In the genomic region with DNA sequence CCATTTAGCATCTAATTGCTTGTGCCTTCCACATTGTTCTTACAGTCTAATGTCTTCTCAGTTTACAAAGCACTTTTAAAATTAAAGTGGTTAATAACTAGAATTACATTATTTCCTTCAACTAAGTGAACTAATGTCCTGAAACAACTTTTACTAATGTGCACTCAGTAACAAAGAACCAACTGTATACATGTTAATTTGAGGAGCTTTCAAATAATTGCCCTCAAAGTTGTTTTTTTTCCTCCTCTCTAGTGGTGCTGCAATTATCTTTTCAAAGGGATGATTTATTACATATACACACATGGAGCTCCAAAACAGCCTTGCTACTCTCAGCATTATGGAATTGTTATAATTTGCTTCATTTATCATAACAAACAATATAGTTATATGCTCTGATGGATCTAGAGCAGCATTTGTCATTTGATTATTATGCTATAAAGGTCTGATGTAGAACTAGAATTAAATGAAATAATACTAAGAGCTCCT, we compare ENCODE assay signal across 23 cellular contexts.
DNase-seq lines count a peak whose midpoint lies in the region; ATAC-seq, FAIRE-seq and TF ChIP-seq lines count a peak whose summit lies in the region.
"Had no signal": no experiment of that assay in that cellular context is flagged by ENCODE, and none has a peak within 500 bp of the region (broad histone marks: within the 10 kb centered on the region; RNA-seq: fewer than 3 reads in every experiment).

No MANE protein-coding gene starts in this region.

- H2AK5ac ChIP-seq in IMR-90 (ENCODE audit: low read depth, low read length), result no peak overlapping the region

- H3K4me1 ChIP-seq in A549 (peaks cover 27% of the 10 kb centered on the region), IMR-90 (ENCODE audit: control insufficient read depth, insufficient read depth, low read length) (peaks cover 5% of the 10 kb centered on the region; the same call in 1 of the 2 replicates), upper lobe of right lung (no peaks in the 10 kb centered on the region), psoas muscle (no peaks in the 10 kb centered on the region)

- no peaks in the 10 kb centered on the region for H4K20me1 ChIP-seq in IMR-90 (ENCODE audit: insufficient read depth, low read length)

- DNase-seq in A549 (ENCODE audit: low read depth in 1 of 2, low spot score in 1 of 2) (no peak), IMR-90 (no peak), NCI-H2107 treated with DMSO at 0.1 percent for 48 hours (lab: John Stamatoyannopoulos, UW; ENCODE audit: unreplicated experiment) (peak; percentile 72), cortex of kidney (lab: John Stamatoyannopoulos, UW) (no peak), upper lobe of right lung (no peak), psoas muscle (no peak)
- no peak for DNase-seq in activated T-cell treated with anti-CD3 and anti-CD28 coated beads, Interleukin-2, amount 50 U/mL, for 4 hours
- DNase-seq: activated naive CD4-positive, alpha-beta T cell treated with anti-CD3 and anti-CD28 coated beads, Interleukin-2, amount 10 ng/mL, durations not matched to agents 7 days and 5 days; activated T-cell treated with anti-CD3 and anti-CD28 coated beads, Interleukin-2, amount 50 U/mL, for 72 hours; amygdala; C1 segment of cervical spinal cord; central memory CD4-positive, alpha-beta T cell; immature natural killer cell; NCI-H526 treated with DMSO at 0.1 percent for 48 hours; posterior cingulate gyrus; SHP77 treated with DMSO at 0.1 percent for 48 hours; sigmoid colon; stimulated activated CD8-positive, alpha-beta memory T cell treated with anti-CD3 and anti-CD28 coated beads, Interleukin-4, amount 100 ng/mL, for 48 hours had no signal

- H3K27ac ChIP-seq in A549 (peak overlapping the region; percentile 68 to 70), IMR-90 (ENCODE audit: insufficient read depth, low read length) (no peak overlapping the region; the same call in 1 of the 2 replicates), upper lobe of right lung (no peak overlapping the region), psoas muscle (no peak overlapping the region)
- H3K27ac ChIP-seq: hepatocyte, sigmoid colon had no signal

- H3K18ac ChIP-seq in IMR-90 (ENCODE audit: low read depth, low read length), result peak overlapping the region; percentile 55

- H3K9me3 Mint-ChIP-seq in activated T-cell treated with anti-CD3 and anti-CD28 coated beads, Interleukin-2, amount 50 U/mL, for 4 hours, result no peaks in the 10 kb centered on the region
- H3K9me3 Mint-ChIP-seq: activated naive CD4-positive, alpha-beta T cell treated with anti-CD3 and anti-CD28 coated beads, Interleukin-2, amount 10 ng/mL, durations not matched to agents 7 days and 5 days had no signal

- in situ Hi-C loops in IMR-90 (cut with MboI; ENCODE audit: low sequenced_read_pairs), result no loop called here

- peaks cover 21 to 51% of the 10 kb centered on the region in 2 experiments for H3K79me1 ChIP-seq in IMR-90 (ENCODE audit: low read depth in 1 of 2, low read length in 2 of 2)

- H2AFZ ChIP-seq in IMR-90 (replicated peaks; ENCODE audit: low read length, poor library complexity), result no peak overlapping the region
- H2AFZ ChIP-seq: hepatocyte had no signal

- no peaks in the 10 kb centered on the region for H3K36me3 Mint-ChIP-seq in activated T-cell treated with anti-CD3 and anti-CD28 coated beads, Interleukin-2, amount 50 U/mL, for 4 hours (ENCODE audit: insufficient read depth)
- H3K36me3 Mint-ChIP-seq: activated naive CD4-positive, alpha-beta T cell treated with anti-CD3 and anti-CD28 coated beads, Interleukin-2, amount 10 ng/mL, durations not matched to agents 7 days and 5 days; immature natural killer cell had no signal

- no peak overlapping the region for H3K14ac ChIP-seq in IMR-90 (replicated peaks; ENCODE audit: low read depth, low read length)

- H4K91ac ChIP-seq in IMR-90 (ENCODE audit: insufficient read depth, low read depth, low read length), result no peak overlapping the region

- H3K27me3 ChIP-seq in IMR-90 (ENCODE audit: control insufficient read depth, insufficient read depth, low read length) (no peaks in the 10 kb centered on the region), upper lobe of right lung (no peaks in the 10 kb centered on the region), psoas muscle (ENCODE audit: insufficient read depth in 3 of 3, low read length in 2 of 3) (no peaks in the 10 kb centered on the region)
- H3K27me3 ChIP-seq: hepatocyte, sigmoid colon had no signal

- H2AK9ac ChIP-seq in IMR-90 (replicated peaks; ENCODE audit: low read depth, low read length, poor library complexity), result no peak overlapping the region

- peak overlapping the region; percentile 35; the same call in 1 of the 2 replicates for H3K9ac ChIP-seq in IMR-90 (ENCODE audit: low read depth, low read length)

- H2BK20ac ChIP-seq in IMR-90 (ENCODE audit: low read depth, low read length), result no peak overlapping the region

- H3K9me1 ChIP-seq in IMR-90 (ENCODE audit: insufficient read depth, low read length), result no peaks in the 10 kb centered on the region

- H3K23ac ChIP-seq in IMR-90 (ENCODE audit: low read depth, low read length), result no peak overlapping the region

- no peak for TF ChIP-seq EP300 in A549 (IDR thresholded peaks at IDR 0.05)

- intact Hi-C loops in IMR-90 (cut with micrococcal nuclease), result no loop called here
- intact Hi-C loops in upper lobe of right lung (cut with DNase I), result no loop called here
- intact Hi-C loops in psoas muscle (cut with DNase I), result no loop called here

- no peak overlapping the region for H3K4me3 Mint-ChIP-seq in activated T-cell treated with anti-CD3 and anti-CD28 coated beads, Interleukin-2, amount 50 U/mL, for 4 hours
- H3K4me3 Mint-ChIP-seq: activated naive CD4-positive, alpha-beta T cell treated with anti-CD3 and anti-CD28 coated beads, Interleukin-2, amount 10 ng/mL, durations not matched to agents 7 days and 5 days; activated T-cell treated with anti-CD3 and anti-CD28 coated beads, Interleukin-2, amount 50 U/mL, for 72 hours; immature natural killer cell had no signal

- CTCF ChIA-PET in A549 (lab: Yijun Ruan, JAX) (interaction anchor here (0.5 to 1.2 kb wide), 7 partner anchors 8 to 525 kb away, joined by 3 to 5 read pairs (median 3); no protein-coding TSS in a partner anchor), IMR-90 (lab: Yijun Ruan, JAX) (interaction anchor here (0.9 kb wide), 1 partner anchor 13 kb away, joined by 4 read pairs; no protein-coding TSS in a partner anchor)

- no peak; a peak in 1 of 6 replicates for ATAC-seq in A549
- no peak; the same call in 1 of the 2 replicates for ATAC-seq in IMR-90 (ENCODE audit: low read depth)
- no peak for ATAC-seq in activated T-cell treated with anti-CD3 and anti-CD28 coated beads, Interleukin-2, amount 50 U/mL, for 4 hours
- no peak for ATAC-seq in upper lobe of right lung
- no peak for ATAC-seq in psoas muscle
- ATAC-seq: activated T-cell treated with anti-CD3 and anti-CD28 coated beads, Interleukin-2, amount 50 U/mL, for 72 hours; left lobe of liver had no signal

- TF ChIP-seq CTCF in A549 (IDR thresholded peaks at IDR 0.05) (no peak), IMR-90 (conservative IDR thresholded peaks at IDR 0.05; ENCODE audit: low read depth, low read length) (no peak), WI38 (IDR thresholded peaks at IDR 0.05; ENCODE audit: low read depth, low read length) (no peak), upper lobe of right lung (IDR thresholded peaks at IDR 0.05) (no peak), psoas muscle (IDR thresholded peaks at IDR 0.05) (no peak)

- H2BK120ac ChIP-seq in IMR-90 (ENCODE audit: low read depth, low read length), result no peak overlapping the region

- peak overlapping the region; percentile 81 for H3K4me2 ChIP-seq in A549
- H3K4me2 ChIP-seq in IMR-90 (ENCODE audit: low read depth, low read length), result peak overlapping the region; percentile 67
- H3K4me2 ChIP-seq: hepatocyte had no signal

- TF ChIP-seq RAD21 in A549 (conservative IDR thresholded peaks at IDR 0.05 in 1 of 2, IDR thresholded peaks at IDR 0.05 in 1 of 2) (no peak), IMR-90 (IDR thresholded peaks at IDR 0.05; ENCODE audit: low read length) (no peak)

- H3K36me3 ChIP-seq in IMR-90 (ENCODE audit: control insufficient read depth, insufficient read depth, low read length) (peaks cover 11% of the 10 kb centered on the region), upper lobe of right lung (no peaks in the 10 kb centered on the region), psoas muscle (ENCODE audit: insufficient read depth in 1 of 2, low read depth in 1 of 2) (no peaks in the 10 kb centered on the region)
- H3K36me3 ChIP-seq: sigmoid colon had no signal

- H2BK5ac ChIP-seq in IMR-90 (ENCODE audit: low read depth, low read length, poor library complexity, severe bottlenecking), result peak overlapping the region; percentile 80

- peaks cover 8% of the 10 kb centered on the region for H3K27me3 Mint-ChIP-seq in activated T-cell treated with anti-CD3 and anti-CD28 coated beads, Interleukin-2, amount 50 U/mL, for 4 hours (ENCODE audit: low read depth)
- H3K27me3 Mint-ChIP-seq: activated naive CD4-positive, alpha-beta T cell treated with anti-CD3 and anti-CD28 coated beads, Interleukin-2, amount 10 ng/mL, durations not matched to agents 7 days and 5 days had no signal

- H4K5ac ChIP-seq in IMR-90 (ENCODE audit: low read depth, low read length), result peak overlapping the region; percentile 38; the same call in 1 of the 2 replicates

- H3K4me3 ChIP-seq in A549 (no peak overlapping the region), IMR-90 (ENCODE audit: insufficient read depth, low read depth, low read length) (no peak overlapping the region), WI38 (ENCODE audit: low read depth, low read length) (0 out of 2 replicates have a peak overlapping the region, but pooled peaks have one; percentile 3), upper lobe of right lung (no peak overlapping the region), psoas muscle (no peak overlapping the region)
- H3K4me3 ChIP-seq: hepatocyte, sigmoid colon had no signal

- H3K9me3 ChIP-seq in A549 (peaks cover 3% of the 10 kb centered on the region; the same call in 1 of the 3 replicates), IMR-90 (ENCODE audit: control insufficient read depth, insufficient read depth, low read length) (no peaks in the 10 kb centered on the region), upper lobe of right lung (no peaks in the 10 kb centered on the region), psoas muscle (no peaks in the 10 kb centered on the region)
- H3K9me3 ChIP-seq: sigmoid colon had no signal

- peak overlapping the region in 1 of 2 experiments; percentile 60; a peak in 1 of 4 replicates for H4K8ac ChIP-seq in IMR-90 (ENCODE audit: low read depth in 2 of 2, low read length in 2 of 2)

- H3K56ac ChIP-seq in IMR-90 (ENCODE audit: extremely low read depth, insufficient read depth, low read length), result peak overlapping the region; percentile 16; the same call in 1 of the 2 replicates

- dilution Hi-C loops in IMR-90 (cut with HindIII; ENCODE audit: low sequenced_read_pairs, unreplicated experiment), result no loop called here

- no peak overlapping the region for H3K4ac ChIP-seq in IMR-90 (ENCODE audit: low read depth, low read length)

- H3K4me1 Mint-ChIP-seq in activated T-cell treated with anti-CD3 and anti-CD28 coated beads, Interleukin-2, amount 50 U/mL, for 4 hours (ENCODE audit: low read depth), result no peaks in the 10 kb centered on the region
- H3K4me1 Mint-ChIP-seq: activated naive CD4-positive, alpha-beta T cell treated with anti-CD3 and anti-CD28 coated beads, Interleukin-2, amount 10 ng/mL, durations not matched to agents 7 days and 5 days; immature natural killer cell had no signal

- TF ChIP-seq POLR2A in A549 (IDR thresholded peaks at IDR 0.05; ENCODE audit: low read length), result no peak
- no peak for TF ChIP-seq POLR2A in IMR-90 (IDR thresholded peaks at IDR 0.05; ENCODE audit: low read depth, low read length)

- H2BK15ac ChIP-seq in IMR-90 (ENCODE audit: low read depth, low read length), result no peak overlapping the region

- FAIRE-seq in A549 (lab: Jason Lieb, UNC), result peak; percentile 76
- FAIRE-seq: D721Med, H1 had no signal

- no TSS peak for BruUV-seq in IMR-90 (replicated peaks; lab: Mats Ljungman, UMichigan)

- POLR2A ChIA-PET in A549 (lab: Yijun Ruan, JAX) (interaction anchor here (1.1 to 1.2 kb wide), 2 partner anchors 11 to 18 kb away, joined by 4 to 5 read pairs; no protein-coding TSS in a partner anchor), IMR-90 (lab: Charles Lee; ENCODE audit: unreplicated experiment) (no interaction called here)

Comparison
In these comparisons a context has a peak if more than half of its experiments do, and no peak if none do; other contexts are left out.
1. H3K27ac ChIP-seq: peak in A549 (2 of 2); none in IMR-90 (single experiment), upper lobe of right lung (single experiment) and psoas muscle (single experiment).